Comparison of ENCODE assay signal across 24 cellular contexts in genomic region chr5:174003795-174004194, GRCh38. TPM values are rescaled to one million over a fixed set of nuclear protein-coding genes. Genes with fewer than 3 reads are reported as not detected.
DNase-seq lines count a peak whose midpoint lies in the region; ATAC-seq, FAIRE-seq and TF ChIP-seq lines count a peak whose summit lies in the region.
"Had no signal": no experiment of that assay in that cellular context is flagged by ENCODE, and none has a peak within 500 bp of the region (broad histone marks: within the 10 kb centered on the region; RNA-seq: fewer than 3 reads in every experiment).

No MANE protein-coding gene starts in this region.

- no peak overlapping the region for H3K9ac ChIP-seq in H1 (replicated peaks in 1 of 4; ENCODE audit: extremely low read depth in 1 of 4, low read depth in 3 of 4, low read length in 3 of 4)

- TF ChIP-seq CTCF in H1 (IDR thresholded peaks at IDR 0.05; ENCODE audit: control extremely low read depth in 1 of 3, insufficient read depth in 1 of 3, low read depth in 1 of 3, low read length in 3 of 3) (no peak), hepatocyte (IDR thresholded peaks at IDR 0.05; ENCODE audit: poor library complexity) (no peak)

- H3K79me2 ChIP-seq in H1 (ENCODE audit: control insufficient read depth in 1 of 2, insufficient read depth in 2 of 2, low read length in 2 of 2) (no peaks in the 10 kb centered on the region), hepatocyte (no peaks in the 10 kb centered on the region)

- H4K8ac ChIP-seq in H1 (ENCODE audit: extremely low read depth, insufficient read depth, low read length), result no peak overlapping the region

- no peak for TF ChIP-seq POLR2A in H1 (IDR thresholded peaks at IDR 0.05; ENCODE audit: control extremely low read depth in 1 of 2, low read depth in 2 of 2, low read length in 2 of 2)

- H3K18ac ChIP-seq in H1 (ENCODE audit: extremely low read depth, low read length), result no peak overlapping the region

- no peaks in the 10 kb centered on the region for H3K9me3 Mint-ChIP-seq in activated T-cell treated with anti-CD3 and anti-CD28 coated beads, Interleukin-2, amount 50 U/mL, for 4 hours
- H3K9me3 Mint-ChIP-seq in stimulated activated naive CD8-positive, alpha-beta T cell treated with anti-CD3 and anti-CD28 coated beads, Interleukin-15, amount 100 ng/mL, for 72 hours, result no peaks in the 10 kb centered on the region
- H3K9me3 Mint-ChIP-seq: CD8-positive, alpha-beta memory T cell had no signal

- no peak overlapping the region for H2BK120ac ChIP-seq in H1 (replicated peaks; ENCODE audit: low read depth, low read length)

- H3K27ac ChIP-seq in H1 (ENCODE audit: low read depth, low read length) (no peak overlapping the region), hepatocyte (no peak overlapping the region)
- H3K27ac ChIP-seq: HL-60 had no signal

- H3K4me1 Mint-ChIP-seq in activated T-cell treated with anti-CD3 and anti-CD28 coated beads, Interleukin-2, amount 50 U/mL, for 4 hours (ENCODE audit: low read depth), result no peaks in the 10 kb centered on the region
- no peaks in the 10 kb centered on the region for H3K4me1 Mint-ChIP-seq in stimulated activated naive CD8-positive, alpha-beta T cell treated with anti-CD3 and anti-CD28 coated beads, Interleukin-15, amount 100 ng/mL, for 72 hours
- H3K4me1 Mint-ChIP-seq: CD4-positive, CD25-positive, alpha-beta regulatory T cell; CD8-positive, alpha-beta memory T cell had no signal

- H3K36me3 ChIP-seq in H1 (ENCODE audit: control insufficient read depth in 2 of 4, insufficient read depth in 4 of 4, low read length in 3 of 4), result no peaks in the 10 kb centered on the region
- H3K36me3 ChIP-seq in hepatocyte (replicated peaks; ENCODE audit: insufficient read depth, low read depth), result no peaks in the 10 kb centered on the region
- H3K36me3 ChIP-seq: BE2C had no signal

- no peaks in the 10 kb centered on the region for H3K9me2 ChIP-seq in hepatocyte (replicated peaks; ENCODE audit: insufficient read depth)

- peak; percentile 24 for FAIRE-seq in H1 (lab: Jason Lieb, UNC)
- FAIRE-seq: GM12891, GM19239, H54 had no signal

- H3K36me3 Mint-ChIP-seq in activated T-cell treated with anti-CD3 and anti-CD28 coated beads, Interleukin-2, amount 50 U/mL, for 4 hours (ENCODE audit: insufficient read depth), result no peaks in the 10 kb centered on the region
- H3K36me3 Mint-ChIP-seq: CD4-positive, CD25-positive, alpha-beta regulatory T cell; CD8-positive, alpha-beta memory T cell had no signal

- no peak overlapping the region for H3K4ac ChIP-seq in H1 (replicated peaks; ENCODE audit: insufficient read length, low read depth, low read length)

- H3K4me3 Mint-ChIP-seq in activated T-cell treated with anti-CD3 and anti-CD28 coated beads, Interleukin-2, amount 50 U/mL, for 4 hours, result no peak overlapping the region
- no peak overlapping the region for H3K4me3 Mint-ChIP-seq in stimulated activated naive CD8-positive, alpha-beta T cell treated with anti-CD3 and anti-CD28 coated beads, Interleukin-15, amount 100 ng/mL, for 72 hours
- H3K4me3 Mint-ChIP-seq: CD4-positive, CD25-positive, alpha-beta regulatory T cell; CD8-positive, alpha-beta memory T cell had no signal

- no peaks in the 10 kb centered on the region for H3K79me1 ChIP-seq in H1 (ENCODE audit: low read depth, low read length)

- H4K20me1 ChIP-seq in H1 (replicated peaks in 1 of 2; ENCODE audit: control insufficient read depth in 1 of 2, insufficient read depth in 2 of 2, low read length in 2 of 2), result no peaks in the 10 kb centered on the region
- H4K20me1 ChIP-seq in hepatocyte (ENCODE audit: insufficient read depth, poor library complexity, severe bottlenecking), result no peaks in the 10 kb centered on the region

- H3K4me2 ChIP-seq in H1 (ENCODE audit: insufficient read depth in 1 of 2, low read depth in 2 of 2, low read length in 2 of 2), result no peak overlapping the region
- H3K4me2 ChIP-seq in hepatocyte, result no peak overlapping the region

- no peak overlapping the region for H3K23ac ChIP-seq in H1 (ENCODE audit: insufficient read length)

- POLR2A ChIA-PET in H1 (lab: Charles Lee; ENCODE audit: partially characterized antibody), result no interaction called here

- no peak overlapping the region for H3K14ac ChIP-seq in H1 (ENCODE audit: insufficient read length)

- peaks cover 17% of the 10 kb centered on the region for H3K27me3 Mint-ChIP-seq in activated T-cell treated with anti-CD3 and anti-CD28 coated beads, Interleukin-2, amount 50 U/mL, for 4 hours (ENCODE audit: low read depth)
- peaks cover 21% of the 10 kb centered on the region for H3K27me3 Mint-ChIP-seq in stimulated activated naive CD8-positive, alpha-beta T cell treated with anti-CD3 and anti-CD28 coated beads, Interleukin-15, amount 100 ng/mL, for 72 hours

- no peak overlapping the region for H3K27ac Mint-ChIP-seq in stimulated activated naive CD8-positive, alpha-beta T cell treated with anti-CD3 and anti-CD28 coated beads, Interleukin-15, amount 100 ng/mL, for 72 hours
- H3K27ac Mint-ChIP-seq: CD4-positive, CD25-positive, alpha-beta regulatory T cell; CD8-positive, alpha-beta memory T cell had no signal

- no peak for TF ChIP-seq EP300 in H1 (IDR thresholded peaks at IDR 0.05; ENCODE audit: borderline replicate concordance in 1 of 2, low read depth in 2 of 2, low read length in 2 of 2)

- no peak for TF ChIP-seq RAD21 in H1 (IDR thresholded peaks at IDR 0.05 in 1 of 2, conservative IDR thresholded peaks at IDR 0.05 in 1 of 2; ENCODE audit: low read depth in 2 of 2, low read length in 2 of 2)

- DNase-seq in activated T-cell treated with anti-CD3 and anti-CD28 coated beads, Interleukin-2, amount 50 U/mL, for 4 hours, result no peak
- no peak for DNase-seq in activated T-cell treated with anti-CD3 and anti-CD28 coated beads for 4 hours
- no peak for DNase-seq in stimulated activated naive CD8-positive, alpha-beta T cell treated with anti-CD3 and anti-CD28 coated beads, Interleukin-15, Interleukin-2, amounts not matched to agents 100 U/mL and 50 U/mL, for 24 hours
- DNase-seq in stimulated activated naive CD8-positive, alpha-beta T cell treated with anti-CD3 and anti-CD28 coated beads, Interleukin-15, amount 100 ng/mL, for 72 hours, result no peak
- DNase-seq in H1 (ENCODE audit: low read depth in 1 of 2, low spot score in 2 of 2), result no peak
- DNase-seq in hepatocyte (ENCODE audit: low spot score), result no peak
- DNase-seq: ACHN; BE2C; C1 segment of cervical spinal cord; CD4-positive, CD25-positive, alpha-beta regulatory T cell; CD8-positive, alpha-beta memory T cell; COR-L47; DMS 273 treated with DMSO at 0.1 percent for 48 hours; DMS53; DND-41; EL; HCEC 1CT had no signal

- CTCF ChIA-PET in H1 (lab: Charles Lee; ENCODE audit: partially characterized antibody), result no interaction called here

- no peaks in the 10 kb centered on the region; a peak in 1 of 4 replicates for H3K9me3 ChIP-seq in H1 (ENCODE audit: insufficient read depth in 2 of 2, low read depth in 1 of 2, low read length in 1 of 2)
- H3K9me3 ChIP-seq in hepatocyte (ENCODE audit: low read depth), result no peaks in the 10 kb centered on the region
- H3K9me3 ChIP-seq: BE2C had no signal

- ATAC-seq in activated T-cell treated with anti-CD3 and anti-CD28 coated beads, Interleukin-2, amount 50 U/mL, for 4 hours, result peak; percentile 34 to 50
- peak; percentile 77 for ATAC-seq in stimulated activated naive CD8-positive, alpha-beta T cell treated with anti-CD3 and anti-CD28 coated beads, Interleukin-15, Interleukin-2, amounts not matched to agents 100 U/mL and 50 U/mL, for 24 hours
- ATAC-seq in stimulated activated naive CD8-positive, alpha-beta T cell treated with anti-CD3 and anti-CD28 coated beads, Interleukin-15, amount 100 ng/mL, for 72 hours, result no peak
- ATAC-seq in HG02610 (IDR thresholded peaks at IDR 0.05; ENCODE audit: unreplicated experiment), result no peak

- H2AFZ ChIP-seq in H1 (ENCODE audit: low read length) (no peak overlapping the region), hepatocyte (no peak overlapping the region)

- H2BK5ac ChIP-seq in H1 (ENCODE audit: low read depth, low read length), result no peak overlapping the region

- H4K91ac ChIP-seq in H1 (replicated peaks; ENCODE audit: insufficient read length, low read length), result no peak overlapping the region

- H2AK5ac ChIP-seq in H1 (ENCODE audit: low read depth, low read length), result no peak overlapping the region

- H3K4me1 ChIP-seq in H1 (replicated peaks in 1 of 4; ENCODE audit: control insufficient read depth in 3 of 4, insufficient read depth in 4 of 4, low read length in 3 of 4), result no peaks in the 10 kb centered on the region
- no peaks in the 10 kb centered on the region for H3K4me1 ChIP-seq in hepatocyte (ENCODE audit: insufficient read depth)
- H3K4me1 ChIP-seq: BE2C had no signal

- H3K23me2 ChIP-seq in H1 (ENCODE audit: low read depth, low read length), result no peaks in the 10 kb centered on the region

- H4K5ac ChIP-seq in H1 (ENCODE audit: insufficient read length, low read depth, low read length), result no peak overlapping the region

- H3K4me3 ChIP-seq in H1 (ENCODE audit: extremely low read depth in 1 of 4, insufficient read depth in 2 of 4, low read depth in 3 of 4, low read length in 4 of 4), result no peak overlapping the region
- no peak overlapping the region for H3K4me3 ChIP-seq in hepatocyte

- no peaks in the 10 kb centered on the region for H3K27me3 ChIP-seq in H1 (replicated peaks in 1 of 4; ENCODE audit: control insufficient read depth in 3 of 4, extremely low read depth in 1 of 4, insufficient read depth in 3 of 4, low read length in 3 of 4)
- peaks cover 7% of the 10 kb centered on the region for H3K27me3 ChIP-seq in hepatocyte
- H3K27me3 ChIP-seq: BE2C had no signal

- H2BK20ac ChIP-seq in H1 (ENCODE audit: low read length), result no peak overlapping the region

- no peak overlapping the region for H2BK12ac ChIP-seq in H1 (ENCODE audit: low read depth, low read length)

- no peak overlapping the region for H2BK15ac ChIP-seq in H1 (ENCODE audit: low read length)

- H3K56ac ChIP-seq in H1 (replicated peaks; ENCODE audit: insufficient read length, low read depth, low read length), result no peak overlapping the region

RNA-seq across cellular contexts. Expression of gene C5orf47, which starts 14.8 kb away (rescaled TPM):
- total RNA-seq in activated T-cell treated with anti-CD3 and anti-CD28 coated beads, Interleukin-2, amount 50 U/mL, for 4 hours, result not detected
- 0.29 TPM in 1 of 2 replicates, not detected in the other for total RNA-seq in H1 (2021; fragmentation: NEBNext Ultra II Directional; extraction: Animal tissue kit (Norgen Biotek cat#: 25700))
- polyA plus RNA-seq in H1 (2011; rRNA removed), result 0.09 and 0.11 TPM in 2 replicates
- 0.27 TPM for polyA plus RNA-seq in H1 (2011; cell fraction: cytosol; rRNA removed)
- polyA plus RNA-seq in H1 (2011; cell fraction: nucleus; rRNA removed), result 0.06 TPM
- 0.07 to 0.08 TPM in 2 of 4 replicates, not detected in the others for polyA plus RNA-seq in H1 (2012, experiment 1 of 2)
- not detected for polyA plus RNA-seq in H1 (2012, experiment 2 of 2)
- 0.16 TPM for polyA plus RNA-seq in H1 (2013, experiment 1 of 2)
- polyA plus RNA-seq in H1 (2013, experiment 2 of 2), result 0.11 TPM
- polyA minus RNA-seq in H1 (2011; rRNA and poly(A)+ RNA removed), result not detected in 2 replicates
- polyA minus RNA-seq in H1 (2011; cell fraction: cytosol; rRNA and poly(A)+ RNA removed), result not detected
- polyA minus RNA-seq in H1 (2011; cell fraction: nucleus; rRNA and poly(A)+ RNA removed), result not detected
- total RNA-seq in hepatocyte, result 0.07 TPM in 1 of 2 replicates, not detected in the other
- polyA plus RNA-seq in hepatocyte, result 0.28 TPM in 1 of 2 replicates, not detected in the other
- total RNA-seq: CD4-positive, CD25-positive, alpha-beta regulatory T cell; CD8-positive, alpha-beta memory T cell; G401; HT1080 had no signal
- polyA plus RNA-seq: CD4-positive, CD25-positive, alpha-beta regulatory T cell; CD8-positive, alpha-beta memory T cell had no signal

RNA-seq across cellular contexts. Expression of gene NSG2, which starts 41.7 kb away (rescaled TPM):
- not detected for total RNA-seq in activated T-cell treated with anti-CD3 and anti-CD28 coated beads, Interleukin-2, amount 50 U/mL, for 4 hours
- total RNA-seq in H1 (2021; fragmentation: NEBNext Ultra II Directional; extraction: Animal tissue kit (Norgen Biotek cat#: 25700)), result 0.34 and 0.78 TPM in 2 replicates
- polyA plus RNA-seq in H1 (2011; rRNA removed) (0.53 and 0.56 TPM in 2 replicates), hepatocyte (not detected in 2 replicates)
- 0.74 TPM for polyA plus RNA-seq in H1 (2011; cell fraction: cytosol; rRNA removed)
- polyA plus RNA-seq in H1 (2011; cell fraction: nucleus; rRNA removed), result 2.0 TPM
- polyA plus RNA-seq in H1 (2012, experiment 1 of 2), result 0.39 to 0.65 TPM (median 0.48 TPM) in 4 replicates
- polyA plus RNA-seq in H1 (2012, experiment 2 of 2), result 0.12 TPM
- 0.32 TPM for polyA plus RNA-seq in H1 (2013, experiment 1 of 2)
- polyA plus RNA-seq in H1 (2013, experiment 2 of 2), result 0.29 TPM
- 0.19 and 1.8 TPM in 2 replicates for polyA minus RNA-seq in H1 (2011; rRNA and poly(A)+ RNA removed)
- polyA minus RNA-seq in H1 (2011; cell fraction: cytosol; rRNA and poly(A)+ RNA removed), result not detected
- polyA minus RNA-seq in H1 (2011; cell fraction: nucleus; rRNA and poly(A)+ RNA removed), result 0.70 TPM
- 0.20 and 0.33 TPM in 2 replicates for total RNA-seq in hepatocyte
- total RNA-seq: CD4-positive, CD25-positive, alpha-beta regulatory T cell; CD8-positive, alpha-beta memory T cell; HT1080 had no signal
- polyA plus RNA-seq: CD4-positive, CD25-positive, alpha-beta regulatory T cell; CD8-positive, alpha-beta memory T cell had no signal

Comparison
In these comparisons a context has a peak if more than half of its experiments do, and no peak if none do; other contexts are left out.
1. ATAC-seq: peak in activated T-cell treated with anti-CD3 and anti-CD28 coated beads, Interleukin-2, amount 50 U/mL, for 4 hours (2 of 2) and stimulated activated naive CD8-positive, alpha-beta T cell treated with anti-CD3 and anti-CD28 coated beads, Interleukin-15, Interleukin-2, amounts not matched to agents 100 U/mL and 50 U/mL, for 24 hours (single experiment); none in stimulated activated naive CD8-positive, alpha-beta T cell treated with anti-CD3 and anti-CD28 coated beads, Interleukin-15, amount 100 ng/mL, for 72 hours (single experiment) and HG02610 (single experiment).